22 cellular contexts compared by ENCODE assay signal in genomic region chr9:121582641-121583040, GRCh38.
DNase-seq lines count a peak whose midpoint lies in the region; ATAC-seq, FAIRE-seq and TF ChIP-seq lines count a peak whose summit lies in the region.
"Had no signal": no experiment of that assay in that cellular context is flagged by ENCODE, and none has a peak within 500 bp of the region (broad histone marks: within the 10 kb centered on the region; RNA-seq: fewer than 3 reads in every experiment).

No MANE protein-coding gene starts in this region.

- H3K9me3 ChIP-seq in neural progenitor cell (ENCODE audit: low read depth) (no peaks in the 10 kb centered on the region), pancreas (no peaks in the 10 kb centered on the region)
- H3K9me3 ChIP-seq: HAP-1 had no signal

- H3K4me3 Mint-ChIP-seq in GM23338 (no peak overlapping the region), chondrocyte (ENCODE audit: unreplicated experiment) (no peak overlapping the region), neural progenitor cell (peak overlapping the region; percentile 72)
- H3K4me3 Mint-ChIP-seq: B cell; CD8-positive, alpha-beta T cell had no signal

- peaks cover 21% of the 10 kb centered on the region for H3K4me1 Mint-ChIP-seq in GM23338
- no peaks in the 10 kb centered on the region for H3K4me1 Mint-ChIP-seq in chondrocyte (ENCODE audit: low read depth)
- peaks cover 42% of the 10 kb centered on the region for H3K4me1 Mint-ChIP-seq in neural progenitor cell
- H3K4me1 Mint-ChIP-seq: B cell had no signal

- no peak for TF ChIP-seq POLR2A in NB4 (IDR thresholded peaks at IDR 0.05; ENCODE audit: extremely low read depth, insufficient read length)

- TF ChIP-seq CTCF in GM23338 (conservative IDR thresholded peaks at IDR 0.05; ENCODE audit: low read depth in 2 of 2) (no peak), NB4 (IDR thresholded peaks at IDR 0.05; ENCODE audit: low read depth, low read length) (no peak), chondrocyte (IDR thresholded peaks at IDR 0.05) (no peak), neural progenitor cell (IDR thresholded peaks at IDR 0.05) (no peak), pancreas (IDR thresholded peaks at IDR 0.05) (no peak)

- H3K36me3 ChIP-seq in GM23338 (ENCODE audit: insufficient read depth): no peaks in the 10 kb centered on the region
- no peaks in the 10 kb centered on the region for H3K36me3 ChIP-seq in neural progenitor cell
- H3K36me3 ChIP-seq in pancreas: no peaks in the 10 kb centered on the region
- H3K36me3 ChIP-seq: HAP-1 had no signal

- H3K9me3 Mint-ChIP-seq in GM23338: no peaks in the 10 kb centered on the region
- H3K9me3 Mint-ChIP-seq in chondrocyte (ENCODE audit: low read depth): no peaks in the 10 kb centered on the region
- no peaks in the 10 kb centered on the region for H3K9me3 Mint-ChIP-seq in neural progenitor cell
- H3K9me3 Mint-ChIP-seq: CD8-positive, alpha-beta T cell had no signal

- ATAC-seq in GM23338 (peak; percentile 28), HG02870 (IDR thresholded peaks at IDR 0.05; ENCODE audit: unreplicated experiment) (no peak), pancreas (no peak)
- ATAC-seq: CD8-positive, alpha-beta T cell; K562 had no signal

- H3K4me1 ChIP-seq in GM23338 (ENCODE audit: insufficient read depth) (peaks cover 9% of the 10 kb centered on the region), neural progenitor cell (peaks cover 16% of the 10 kb centered on the region), pancreas (no peaks in the 10 kb centered on the region)
- H3K4me1 ChIP-seq: HAP-1 had no signal

- no peaks in the 10 kb centered on the region for H3K9me2 ChIP-seq in GM23338 (ENCODE audit: insufficient read depth)

- H3F3A ChIP-seq in GM23338 (replicated peaks; ENCODE audit: low read depth) (no peaks in the 10 kb centered on the region), neural progenitor cell (ENCODE audit: low read depth) (peaks cover 16% of the 10 kb centered on the region)

- H3K27ac ChIP-seq in GM23338 (ENCODE audit: low read depth) (no peak overlapping the region), neural progenitor cell (no peak overlapping the region), pancreas (no peak overlapping the region)
- H3K27ac ChIP-seq: HL-60, PC-9 had no signal

- no peaks in the 10 kb centered on the region for H4K20me1 ChIP-seq in GM23338 (replicated peaks; ENCODE audit: insufficient read depth)
- H4K20me1 ChIP-seq in neural progenitor cell (ENCODE audit: low read depth): no peaks in the 10 kb centered on the region

- H2AFZ ChIP-seq in GM23338 (peak overlapping the region; percentile 93; the same call in 1 of the 2 replicates), neural progenitor cell (replicated peaks) (peak overlapping the region; percentile 69)
- H2AFZ ChIP-seq: PC-9 had no signal

- H3K27ac Mint-ChIP-seq in GM23338: no peak overlapping the region; the same call in 1 of the 2 replicates
- peak overlapping the region; percentile 49 for H3K27ac Mint-ChIP-seq in chondrocyte (ENCODE audit: unreplicated experiment)
- H3K27ac Mint-ChIP-seq in neural progenitor cell: peak overlapping the region; percentile 95
- H3K27ac Mint-ChIP-seq: B cell; CD8-positive, alpha-beta T cell had no signal

- 64 to 76% methylated on average over 7 of the region's 7 CpGs for WGBS in pancreas, 2 donors

- H3K36me3 Mint-ChIP-seq in GM23338 (ENCODE audit: low read depth) (no peaks in the 10 kb centered on the region), chondrocyte (ENCODE audit: low read depth) (peaks cover 3% of the 10 kb centered on the region), neural progenitor cell (no peaks in the 10 kb centered on the region)
- H3K36me3 Mint-ChIP-seq: CD8-positive, alpha-beta T cell had no signal

- no peak for DNase-seq in GM23338 (ENCODE audit: low spot score)
- DNase-seq in NB4 (ENCODE audit: low read depth): peak; percentile 37
- DNase-seq in chondrocyte (ENCODE audit: low spot score): no peak
- no peak for DNase-seq in neural progenitor cell (ENCODE audit: low spot score)
- DNase-seq in NCI-H1092 treated with DMSO at 0.1 percent for 48 hours (lab: John Stamatoyannopoulos, UW): no peak
- DNase-seq in pancreas: no peak
- DNase-seq in NCI-H526 (lab: John Stamatoyannopoulos, UW): no peak
- DNase-seq: ACHN; CD8-positive, alpha-beta T cell; NCI-H1092; NCI-H1694 treated with DMSO at 0.1 percent for 48 hours; NCI-H446 treated with DMSO at 0.1 percent for 48 hours; NCI-H774; PC-9; Right ventricle myocardium superior; SW 1271 had no signal

- H3K4me3 ChIP-seq in GM23338 (no peak overlapping the region), NB4 (ENCODE audit: low read depth, low read length) (no peak overlapping the region), neural progenitor cell (no peak overlapping the region), pancreas (no peak overlapping the region)
- H3K4me3 ChIP-seq: HAP-1, K562, PC-9 had no signal

- H3K9ac ChIP-seq in neural progenitor cell: no peak overlapping the region

- intact Hi-C loops in pancreas (cut with DNase I): no loop called here

- H3K79me2 ChIP-seq in GM23338 (replicated peaks; ENCODE audit: insufficient read depth): no peaks in the 10 kb centered on the region
- no peaks in the 10 kb centered on the region for H3K79me2 ChIP-seq in neural progenitor cell (ENCODE audit: low read depth)

- peaks cover 12% of the 10 kb centered on the region for H3K27me3 Mint-ChIP-seq in GM23338 (ENCODE audit: insufficient read depth, low read depth, poor library complexity)
- H3K27me3 Mint-ChIP-seq in chondrocyte (ENCODE audit: low read depth): peaks cover 12% of the 10 kb centered on the region
- H3K27me3 Mint-ChIP-seq in neural progenitor cell (ENCODE audit: insufficient read depth, low read depth): peaks cover 10% of the 10 kb centered on the region

- no peaks in the 10 kb centered on the region for H3K27me3 ChIP-seq in GM23338 (ENCODE audit: insufficient read depth)
- H3K27me3 ChIP-seq in neural progenitor cell: no peaks in the 10 kb centered on the region
- H3K27me3 ChIP-seq in pancreas: no peaks in the 10 kb centered on the region

- FAIRE-seq in pancreas (lab: Jason Lieb, UNC): no peak
- FAIRE-seq: D721Med, K562 had no signal

- H3K4me2 ChIP-seq in GM23338 (no peak overlapping the region), neural progenitor cell (peak overlapping the region; percentile 69)
- H3K4me2 ChIP-seq: PC-9 had no signal

TF ChIP-seq in GM23338, 12 proteins besides CTCF, POLR2A, EP300 and RAD21:
- TF ChIP-seq POLR2AphosphoS5 (IDR thresholded peaks at IDR 0.05; ENCODE audit: low read depth) (no peak), STAT1 (IDR thresholded peaks at IDR 0.05; ENCODE audit: unreplicated experiment) (no peak), NANOG (IDR thresholded peaks at IDR 0.05; ENCODE audit: borderline replicate concordance) (no peak)
